Comparison of ENCODE assay signal across 18 cellular contexts in genomic region chr3:186975726-186976125, GRCh38. TPM values are rescaled to one million over a fixed set of nuclear protein-coding genes. Genes with fewer than 3 reads are reported as not detected.
DNase-seq lines count a peak whose midpoint lies in the region; ATAC-seq and TF ChIP-seq lines count a peak whose summit lies in the region.
"Had no signal": no experiment of that assay in that cellular context is flagged by ENCODE, and none has a peak within 500 bp of the region (broad histone marks: within the 10 kb centered on the region; RNA-seq: fewer than 3 reads in every experiment).

No MANE protein-coding gene starts in this region.

- TF ChIP-seq EP300 in stomach (IDR thresholded peaks at IDR 0.05) = no peak

- no peak for DNase-seq in T-helper 1 cell
- no peak for DNase-seq in caudate nucleus (lab: John Stamatoyannopoulos, UW)
- no peak for DNase-seq in mesothelial cell of epicardium (ENCODE audit: low spot score in 2 of 2, unreplicated experiment in 2 of 2)
- DNase-seq in stomach = no peak
- DNase-seq in activated CD8-positive, alpha-beta T cell treated with anti-CD3 and anti-CD28 coated beads, Interleukin-2, amount 10 ng/mL, durations not matched to agents 7 days and 5 days = no peak
- no peak for DNase-seq in SKM-1 (lab: John Stamatoyannopoulos, UW; ENCODE audit: unreplicated experiment)
- DNase-seq: activated CD4-positive, alpha-beta T cell treated with anti-CD3 and anti-CD28 coated beads, Interleukin-2, amount 50 U/mL, for 1 hour; C1 segment of cervical spinal cord; DMS153; foreskin fibroblast; mesenchymal stem cell; MG63; NCI-H1694; NCI-H446; SIG-M5 had no signal

- H3K4me3 ChIP-seq in stomach = no peak overlapping the region
- H3K4me3 ChIP-seq: MG63 had no signal

- H3K36me3 Mint-ChIP-seq in T-helper 1 cell treated with Interleukin-12 subunit alpha and Interleukin-12 subunit beta and Interleukin-4 antibody, amounts not matched to agents 30 μg/mL and 1 μg/mL, for 36 hours (ENCODE audit: low read depth) = peaks cover 65% of the 10 kb centered on the region
- peaks cover 31% of the 10 kb centered on the region for H3K36me3 Mint-ChIP-seq in mesothelial cell of epicardium
- H3K36me3 Mint-ChIP-seq in activated CD8-positive, alpha-beta T cell treated with anti-CD3 and anti-CD28 coated beads, Interleukin-2, amount 10 ng/mL, durations not matched to agents 7 days and 5 days (ENCODE audit: low read depth) = peaks cover 62% of the 10 kb centered on the region

- H3K27ac Mint-ChIP-seq in T-helper 1 cell treated with Interleukin-12 subunit alpha and Interleukin-12 subunit beta and Interleukin-4 antibody, amounts not matched to agents 30 μg/mL and 1 μg/mL, for 36 hours = peak overlapping the region; percentile 18
- H3K27ac Mint-ChIP-seq in mesothelial cell of epicardium = peak overlapping the region; percentile 0
- no peak overlapping the region for H3K27ac Mint-ChIP-seq in activated CD8-positive, alpha-beta T cell treated with anti-CD3 and anti-CD28 coated beads, Interleukin-2, amount 10 ng/mL, durations not matched to agents 7 days and 5 days

- ATAC-seq in activated CD8-positive, alpha-beta T cell treated with anti-CD3 and anti-CD28 coated beads, Interleukin-2, amount 10 ng/mL, durations not matched to agents 7 days and 5 days = no peak
- ATAC-seq in GM19455 (IDR thresholded peaks at IDR 0.05; ENCODE audit: unreplicated experiment) = no peak

- H3K27ac ChIP-seq in caudate nucleus (ENCODE audit: low read depth, low read length) (peak overlapping the region; percentile 11), stomach (peak overlapping the region; percentile 39 to 88 (median 85))
- H3K27ac ChIP-seq: 22Rv1 had no signal

- POLR2A ChIA-PET in activated CD8-positive, alpha-beta T cell treated with anti-CD3 and anti-CD28 coated beads, Interleukin-2, amount 10 ng/mL, durations not matched to agents 7 days and 5 days (lab: Charles Lee) = no interaction called here

- H3K4me1 Mint-ChIP-seq in T-helper 1 cell treated with Interleukin-12 subunit alpha and Interleukin-12 subunit beta and Interleukin-4 antibody, amounts not matched to agents 30 μg/mL and 1 μg/mL, for 36 hours (ENCODE audit: low read depth) = peaks cover 18% of the 10 kb centered on the region
- peaks cover 19% of the 10 kb centered on the region for H3K4me1 Mint-ChIP-seq in mesothelial cell of epicardium
- peaks cover 14% of the 10 kb centered on the region for H3K4me1 Mint-ChIP-seq in activated CD8-positive, alpha-beta T cell treated with anti-CD3 and anti-CD28 coated beads, Interleukin-2, amount 10 ng/mL, durations not matched to agents 7 days and 5 days (ENCODE audit: low read depth)

- H3K9me3 ChIP-seq in stomach = no peaks in the 10 kb centered on the region
- H3K9me3 ChIP-seq: MG63 had no signal

- H3K27me3 ChIP-seq in stomach = no peaks in the 10 kb centered on the region
- H3K27me3 ChIP-seq: MG63 had no signal

- no peaks in the 10 kb centered on the region for H3K9me3 Mint-ChIP-seq in T-helper 1 cell treated with Interleukin-12 subunit alpha and Interleukin-12 subunit beta and Interleukin-4 antibody, amounts not matched to agents 30 μg/mL and 1 μg/mL, for 36 hours
- no peaks in the 10 kb centered on the region for H3K9me3 Mint-ChIP-seq in mesothelial cell of epicardium
- H3K9me3 Mint-ChIP-seq in activated CD8-positive, alpha-beta T cell treated with anti-CD3 and anti-CD28 coated beads, Interleukin-2, amount 10 ng/mL, durations not matched to agents 7 days and 5 days (ENCODE audit: insufficient read depth) = no peaks in the 10 kb centered on the region

- peaks cover 21 to 57% (median 35%) of the 10 kb centered on the region in 4 donors for H3K4me1 ChIP-seq in stomach

- intact Hi-C loops in stomach (cut with DNase I; ENCODE audit: low total_unique reads) = no loop called here

- 84 to 91% (median 90%) methylated on average over 6 of the region's 6 CpGs for WGBS in stomach, 5 donors

- TF ChIP-seq CTCF in mesothelial cell of epicardium (IDR thresholded peaks at IDR 0.05; ENCODE audit: unreplicated experiment) (no peak), stomach (IDR thresholded peaks at IDR 0.05) (no peak)

- peaks cover 0 to 13% (median 2%) of the 10 kb centered on the region in 4 donors for H3K36me3 ChIP-seq in stomach
- H3K36me3 ChIP-seq: MG63 had no signal

- CTCF ChIA-PET in activated CD8-positive, alpha-beta T cell treated with anti-CD3 and anti-CD28 coated beads, Interleukin-2, amount 10 ng/mL, durations not matched to agents 7 days and 5 days (lab: Charles Lee) = interaction anchor here (0.8 kb wide), 1 partner anchor 189 kb away, joined by 3 read pairs; no protein-coding TSS in a partner anchor

- no peak for TF ChIP-seq POLR2A in stomach (IDR thresholded peaks at IDR 0.05)

- H3K27me3 Mint-ChIP-seq in T-helper 1 cell treated with Interleukin-12 subunit alpha and Interleukin-12 subunit beta and Interleukin-4 antibody, amounts not matched to agents 30 μg/mL and 1 μg/mL, for 36 hours (ENCODE audit: low read depth) = no peaks in the 10 kb centered on the region
- H3K27me3 Mint-ChIP-seq in mesothelial cell of epicardium (ENCODE audit: low read depth) = no peaks in the 10 kb centered on the region
- H3K27me3 Mint-ChIP-seq in activated CD8-positive, alpha-beta T cell treated with anti-CD3 and anti-CD28 coated beads, Interleukin-2, amount 10 ng/mL, durations not matched to agents 7 days and 5 days (ENCODE audit: low read depth) = no peaks in the 10 kb centered on the region

- no peak overlapping the region for H3K4me3 Mint-ChIP-seq in T-helper 1 cell treated with Interleukin-12 subunit alpha and Interleukin-12 subunit beta and Interleukin-4 antibody, amounts not matched to agents 30 μg/mL and 1 μg/mL, for 36 hours
- H3K4me3 Mint-ChIP-seq in mesothelial cell of epicardium = no peak overlapping the region
- H3K4me3 Mint-ChIP-seq in activated CD8-positive, alpha-beta T cell treated with anti-CD3 and anti-CD28 coated beads, Interleukin-2, amount 10 ng/mL, durations not matched to agents 7 days and 5 days = no peak overlapping the region

RNA-seq across cellular contexts. Expression of gene ST6GAL1, which starts 45.4 kb away (rescaled TPM):
- total RNA-seq in mesothelial cell of epicardium (38.7 to 50.3 TPM (median 45.8 TPM) in 3 replicates), stomach (10 to 100 TPM in 4 of 5 donors, 1 to 10 TPM in 1; 3.8 to 31.0 (median 18.1) TPM)
- polyA plus RNA-seq in stomach = 1 to 10 TPM; 4.1 to 9.7 (median 4.6) TPM
- 100 to 1,000 TPM in 1 of 2 experiments, 10 to 100 TPM in 1; 99.1 to 109 TPM for total RNA-seq in activated CD8-positive, alpha-beta T cell treated with anti-CD3 and anti-CD28 coated beads, Interleukin-2, amount 10 ng/mL, durations not matched to agents 7 days and 5 days
